21 cellular contexts compared by ENCODE assay signal in genomic region chr20:61461459-61461858, GRCh38.
DNase-seq lines count a peak whose midpoint lies in the region; ATAC-seq, FAIRE-seq and TF ChIP-seq lines count a peak whose summit lies in the region.
"Had no signal": no experiment of that assay in that cellular context is flagged by ENCODE, and none has a peak within 500 bp of the region (broad histone marks: within the 10 kb centered on the region; RNA-seq: fewer than 3 reads in every experiment).

No MANE protein-coding gene starts in this region.

- WGBS in neuronal stem cell (ENCODE audit: extremely low coverage in 2 of 2, insufficient read length in 2 of 2, insufficient replicate concordance in 1 of 2), 2 donors: no CpG with 5 or more reads among the region's 12 CpGs
- WGBS in HepG2 (ENCODE audit: low lambda C conversion rate): 33% methylated on average over 12 of the region's 12 CpGs

- POLR2A ChIA-PET in HepG2 (lab: Yijun Ruan, JAX): no interaction called here

- H2BK120ac ChIP-seq in neuronal stem cell (ENCODE audit: low read depth, low read length): no peak overlapping the region

- H2BK15ac ChIP-seq in neuronal stem cell (ENCODE audit: low read length): no peak overlapping the region

- BruUV-seq in HepG2 (replicated peaks; lab: Mats Ljungman, UMichigan): no TSS peak

- H4K8ac ChIP-seq in neuronal stem cell (ENCODE audit: low read depth, low read length): no peak overlapping the region

- CTCF ChIA-PET in HepG2 (lab: Yijun Ruan, JAX; ENCODE audit: low intra/inter-chr PET ratio, low total read pairs): no interaction called here

- peak overlapping the region; percentile 20 for H3K18ac ChIP-seq in neuronal stem cell (ENCODE audit: low read length)

- H3K4me3 ChIP-seq in neuronal stem cell (ENCODE audit: low read length in 2 of 2) (no peak overlapping the region), HepG2 (replicated peaks in 1 of 3; ENCODE audit: insufficient read depth in 1 of 3, low read depth in 2 of 3, low read length in 3 of 3) (no peak overlapping the region)
- H3K4me3 ChIP-seq: A549, GM23248 had no signal

- H3K4me2 ChIP-seq in neuronal stem cell (ENCODE audit: insufficient read depth, low read length, poor library complexity, severe bottlenecking) (no peak overlapping the region), HepG2 (ENCODE audit: low read depth, low read length) (no peak overlapping the region)
- H3K4me2 ChIP-seq: A549 had no signal

- no peak for TF ChIP-seq CTCF in HepG2 (CRISPR knock-in tag; IDR thresholded peaks at IDR 0.05)

- H2AFZ ChIP-seq in neuronal stem cell (ENCODE audit: low read length) (no peak overlapping the region), HepG2 (ENCODE audit: low read length) (no peak overlapping the region)
- H2AFZ ChIP-seq: GM23248 had no signal

- no peak overlapping the region for H2BK12ac ChIP-seq in neuronal stem cell (ENCODE audit: low read length)

- no peak overlapping the region for H3K23ac ChIP-seq in neuronal stem cell (ENCODE audit: low read depth, low read length, poor library complexity)

- FAIRE-seq in HTR-8/SVneo (lab: Jason Lieb, UNC) (peak; percentile 51), HepG2 (lab: Jason Lieb, UNC) (no peak)
- FAIRE-seq: A549, GM19239, H54 had no signal

- H3K27me3 ChIP-seq in neuronal stem cell (ENCODE audit: control insufficient read depth in 3 of 3, insufficient read depth in 3 of 3, low read depth in 1 of 3, low read length in 3 of 3): no peaks in the 10 kb centered on the region
- no peaks in the 10 kb centered on the region; a peak in 1 of 5 replicates for H3K27me3 ChIP-seq in HepG2 (ENCODE audit: control insufficient read depth in 1 of 2, insufficient read depth in 2 of 2, low read length in 2 of 2)

- H2AK5ac ChIP-seq in neuronal stem cell (ENCODE audit: low read depth, low read length): no peak overlapping the region

- H3K4me1 ChIP-seq in neuronal stem cell (ENCODE audit: control insufficient read depth in 2 of 2, insufficient read depth in 1 of 2, low read depth in 1 of 2, low read length in 2 of 2) (peaks cover 6 to 10% of the 10 kb centered on the region in 2 donors), HepG2 (ENCODE audit: insufficient read depth, low read length) (peaks cover 7% of the 10 kb centered on the region)
- H3K4me1 ChIP-seq: A549 had no signal

- ATAC-seq in HepG2 (no peak), GM18505 (IDR thresholded peaks at IDR 0.05; ENCODE audit: unreplicated experiment) (no peak)
- ATAC-seq: A549 had no signal

- no peak overlapping the region for H4K91ac ChIP-seq in neuronal stem cell (ENCODE audit: low read depth, low read length, poor library complexity)

- H3K9ac ChIP-seq in neuronal stem cell (ENCODE audit: low read depth, low read length, poor library complexity) (no peak overlapping the region), HepG2 (ENCODE audit: insufficient read depth, low read depth, low read length) (no peak overlapping the region)
- H3K9ac ChIP-seq: GM23248 had no signal

- peaks cover 6% of the 10 kb centered on the region for H3K79me1 ChIP-seq in neuronal stem cell (ENCODE audit: low read depth, low read length)

- H3K36me3 ChIP-seq in neuronal stem cell (replicated peaks in 1 of 2; ENCODE audit: control insufficient read depth in 2 of 2, insufficient read depth in 2 of 2, low read length in 2 of 2) (no peaks in the 10 kb centered on the region), HepG2 (replicated peaks in 1 of 2; ENCODE audit: control insufficient read depth in 1 of 2, insufficient read depth in 2 of 2, low read length in 2 of 2) (no peaks in the 10 kb centered on the region)

- H4K20me1 ChIP-seq in HepG2 (ENCODE audit: insufficient read depth, low read length): no peaks in the 10 kb centered on the region

- H3K9me3 ChIP-seq in neuronal stem cell (replicated peaks in 1 of 2; ENCODE audit: control insufficient read depth in 2 of 2, insufficient read depth in 1 of 2, low read depth in 1 of 2, low read length in 2 of 2): peaks cover 6 to 23% of the 10 kb centered on the region in 2 donors
- peaks cover 19% of the 10 kb centered on the region for H3K9me3 ChIP-seq in HepG2 (ENCODE audit: low read length)
- H3K9me3 ChIP-seq: A549 had no signal

- no peak for TF ChIP-seq POLR2A in HepG2 (IDR thresholded peaks at IDR 0.05; ENCODE audit: insufficient read depth in 1 of 2, low read depth in 2 of 2, low read length in 2 of 2)
- TF ChIP-seq POLR2A in GM18505 (IDR thresholded peaks at IDR 0.05; ENCODE audit: borderline replicate concordance, extremely low read depth, insufficient read depth, insufficient read length): no peak

- no peak overlapping the region for H3K4ac ChIP-seq in neuronal stem cell (ENCODE audit: low read length)

- DNase-seq in HTR-8/SVneo (ENCODE audit: insufficient read length, low spot score) (no peak), ecto neural progenitor cell (ENCODE audit: low spot score) (peak; percentile 39), left kidney (ENCODE audit: low read depth, low spot score) (peak; percentile 93), neuronal stem cell (ENCODE audit: low spot score) (no peak), G401 (ENCODE audit: low spot score) (no peak), NCI-H524 treated with DMSO at 0.1 percent for 48 hours (lab: John Stamatoyannopoulos, UW) (no peak), HepG2 (ENCODE audit: low spot score) (no peak)
- DNase-seq: AML-193; CD4-positive, alpha-beta T cell; DMS153; DMS79; GF-D8; GM23248; HCEC 1CT; IMR-90 had no signal

- no peaks in the 10 kb centered on the region for H3K79me2 ChIP-seq in HepG2 (ENCODE audit: insufficient read depth, low read length)

- intact Hi-C loops in HepG2 (cut with micrococcal nuclease; ENCODE audit: unreplicated experiment): no loop called here

- no peak overlapping the region for H3K14ac ChIP-seq in neuronal stem cell (ENCODE audit: low read length)

- no peak for TF ChIP-seq RAD21 in HepG2 (CRISPR knock-in tag; IDR thresholded peaks at IDR 0.05)

- no peak overlapping the region for H2BK5ac ChIP-seq in neuronal stem cell (ENCODE audit: low read length)

- in situ Hi-C loops in G401 (cut with HindIII; ENCODE audit: low sequenced_read_pairs): no loop called here
- in situ Hi-C loops in HepG2 (cut with HindIII; ENCODE audit: extremely low pct_ligation_motif_present, low pct_unique_long_range_greater_than_20kb): no loop called here

- no peak for TF ChIP-seq EP300 in HepG2 (IDR thresholded peaks at IDR 0.05; ENCODE audit: low read depth in 2 of 2, low read length in 2 of 2)
- TF ChIP-seq EP300 in HepG2 (CRISPR knock-in tag; IDR thresholded peaks at IDR 0.05; ENCODE audit: borderline replicate concordance): no peak

- H3K27ac ChIP-seq in neuronal stem cell (replicated peaks; ENCODE audit: low read length): peak overlapping the region; percentile 6
- no peak overlapping the region for H3K27ac ChIP-seq in HepG2 (ENCODE audit: extremely low read length, insufficient read depth, low read length)
- H3K27ac ChIP-seq: 22Rv1, A549, C4-2B, GM23248 had no signal

TF ChIP-seq in HepG2, 621 proteins besides CTCF, POLR2A, EP300 and RAD21:
- no peak for TF ChIP-seq TFDP2 (CRISPR knock-in tag; IDR thresholded peaks at IDR 0.05)
- TF ChIP-seq ZNF263 (CRISPR knock-in tag; IDR thresholded peaks at IDR 0.05): no peak
- TF ChIP-seq SIX4 (CRISPR knock-in tag; IDR thresholded peaks at IDR 0.05): no peak
- TF ChIP-seq ZNF709 (CRISPR knock-in tag; IDR thresholded peaks at IDR 0.05): no peak
- no peak for TF ChIP-seq KDM4B (CRISPR knock-in tag; IDR thresholded peaks at IDR 0.05)
- TF ChIP-seq ARNT (IDR thresholded peaks at IDR 0.05): no peak
- no peak for TF ChIP-seq FIP1L1 (IDR thresholded peaks at IDR 0.05; ENCODE audit: borderline replicate concordance, insufficient read depth, low read depth, low read length)
- no peak for TF ChIP-seq HMGA1 (CRISPR knock-in tag; conservative IDR thresholded peaks at IDR 0.05)
- no peak for TF ChIP-seq PPARG (CRISPR knock-in tag; conservative IDR thresholded peaks at IDR 0.05)
- TF ChIP-seq KAT7 (CRISPR knock-in tag; IDR thresholded peaks at IDR 0.05; ENCODE audit: borderline replicate concordance): no peak
- no peak for TF ChIP-seq ZBTB7A (CRISPR knock-in tag; IDR thresholded peaks at IDR 0.05)
- TF ChIP-seq THAP7 (CRISPR knock-in tag; IDR thresholded peaks at IDR 0.05): no peak
- TF ChIP-seq ZNF589 (CRISPR knock-in tag; conservative IDR thresholded peaks at IDR 0.05): no peak
- TF ChIP-seq ZNF382 (CRISPR knock-in tag; IDR thresholded peaks at IDR 0.05; ENCODE audit: borderline replicate concordance): no peak
- TF ChIP-seq ZFP36L2 (CRISPR knock-in tag; IDR thresholded peaks at IDR 0.05): no peak
- no peak for TF ChIP-seq ARNTL (CRISPR knock-in tag; IDR thresholded peaks at IDR 0.05)

Comparison
In these comparisons a context has a peak if more than half of its experiments do, and no peak if none do; other contexts are left out.
1. DNase-seq: peak in ecto neural progenitor cell (single experiment) and left kidney (single experiment); none in HTR-8/SVneo (single experiment), neuronal stem cell (single experiment), G401 (single experiment), NCI-H524 treated with DMSO at 0.1 percent for 48 hours (single experiment) and HepG2 (single experiment).